In the genomic region with DNA sequence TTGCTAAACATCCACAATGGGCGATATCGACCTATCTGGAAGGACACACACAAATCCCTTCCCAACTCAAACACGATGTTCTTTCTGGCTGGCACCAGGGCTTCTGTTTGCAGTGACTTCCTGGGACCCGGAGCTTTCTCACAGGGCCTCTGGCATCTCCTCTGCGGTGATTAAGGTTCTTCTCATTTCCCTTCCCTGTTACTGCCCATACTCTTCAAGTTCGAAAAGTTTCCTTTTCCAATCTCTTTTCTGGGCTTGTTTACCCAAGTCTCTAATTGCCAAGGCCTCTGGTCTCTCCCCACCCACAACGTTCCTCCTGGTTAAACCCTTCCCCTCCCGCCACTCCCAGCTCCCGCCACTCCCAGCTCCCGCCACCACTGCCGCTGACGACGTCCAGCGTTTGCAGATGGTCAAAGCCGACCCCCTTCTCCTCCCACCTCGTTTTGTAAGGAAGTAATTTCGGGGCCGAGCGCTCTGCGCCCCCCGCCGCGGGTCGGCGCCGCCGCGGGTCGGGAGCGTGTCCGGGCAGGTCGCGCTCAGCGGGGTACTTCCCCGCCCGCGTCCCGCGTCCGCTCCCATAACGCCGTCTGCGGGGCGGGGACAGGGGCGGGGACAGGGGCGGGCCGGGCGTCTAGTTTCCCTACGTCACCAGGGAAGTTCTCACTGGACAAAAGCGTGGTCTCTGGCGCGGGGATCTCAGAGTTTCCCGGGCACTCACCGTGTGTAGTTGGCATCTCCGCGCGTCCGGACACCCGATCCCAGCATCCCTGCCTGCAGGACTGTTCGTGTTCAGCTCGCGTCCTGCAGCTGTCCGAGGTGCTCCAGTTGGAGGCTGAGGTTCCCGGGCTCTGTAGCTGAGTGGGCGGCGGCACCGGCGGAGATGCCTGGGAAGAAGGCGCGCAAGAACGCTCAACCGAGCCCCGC, we compare ENCODE assay signal across 8 cellular contexts.
DNase-seq lines count a peak whose midpoint lies in the region; ATAC-seq and TF ChIP-seq lines count a peak whose summit lies in the region.

Gene PMAIP1 (plus strand): TSS at position 699 of the 924 bp plus-strand sequence. CDS start 182 bp downstream, at position 881.

- TF ChIP-seq CTCF in AG04449 (IDR thresholded peaks at IDR 0.05; ENCODE audit: insufficient read depth, low read length, missing control alignments) (no peak), VCaP (conservative IDR thresholded peaks at IDR 0.05) (no peak)

- peak; percentile 69 for DNase-seq in AG04449 (ENCODE audit: low read depth, low spot score)
- peak; percentile 95 for DNase-seq in NCI-H2227 (lab: John Stamatoyannopoulos, UW; ENCODE audit: unreplicated experiment)
- DNase-seq in T47D (ENCODE audit: low read depth in 1 of 2, low spot score in 1 of 2), result peak; percentile 69 to 94
- DNase-seq in inferior parietal cortex (ENCODE audit: extremely low spot score), result peak; percentile 27
- peak; percentile 87 for DNase-seq in stimulated activated CD4-positive, alpha-beta T cell treated with anti-CD3 and anti-CD28 coated beads, Interleukin-12 subunit alpha, Interleukin-12 subunit beta, amount 100 ng/mL, for 4 hours

- POLR2A ChIA-PET in AG04449 (lab: Yijun Ruan, JAX), result interaction anchor here (0.6 to 2.8 kb wide), 30 partner anchors 11 to 1456 kb away, joined by 3 to 20 read pairs (median 3); no protein-coding TSS in a partner anchor

- H3K27ac ChIP-seq in VCaP, result peak within 1 kb of the TSS; percentile 80

- ATAC-seq in GM18909 (IDR thresholded peaks at IDR 0.05; ENCODE audit: poor library complexity, unreplicated experiment) (peak; percentile 69), HG03139 (IDR thresholded peaks at IDR 0.05; ENCODE audit: unreplicated experiment) (peak; percentile 60)

- CTCF ChIA-PET in AG04449 (lab: Yijun Ruan, JAX), result interaction anchor here (0.7 to 2.1 kb wide), 5 partner anchors 26 to 651 kb away, joined by 3 to 4 read pairs (median 3); no protein-coding TSS in a partner anchor

- peak within 1 kb of the TSS; percentile 79 for H3K4me3 ChIP-seq in AG04449 (ENCODE audit: low read depth, low read length)

- in situ Hi-C loops in T47D (cut with HindIII; ENCODE audit: low pct_unique_long_range_greater_than_20kb, low sequenced_read_pairs), result no loop called here

Comparison
In these comparisons a context has a peak if more than half of its experiments do, and no peak if none do; other contexts are left out.
1. Peak in every context shown above with its lines: DNase-seq, ATAC-seq, H3K4me3 ChIP-seq and H3K27ac ChIP-seq.
2. DNase-seq: peak in every context shown above with its lines; median percentile 95 in NCI-H2227; 87 in stimulated activated CD4-positive, alpha-beta T cell treated with anti-CD3 and anti-CD28 coated beads, Interleukin-12 subunit alpha, Interleukin-12 subunit beta, amount 100 ng/mL, for 4 hours; 82 in T47D; 69 in AG04449; 27 in inferior parietal cortex.